8 cellular contexts compared by ENCODE assay signal in genomic region chr9:4375424-4376195, GRCh38.
DNase-seq lines count a peak whose midpoint lies in the region; ATAC-seq and TF ChIP-seq lines count a peak whose summit lies in the region.

No MANE protein-coding gene starts in this region.

- ATAC-seq in activated T-cell treated with anti-CD3 and anti-CD28 coated beads, Interleukin-2, amount 50 U/mL, for 72 hours (replicated peaks in 1 of 2): peak; percentile 35 to 53

- no peaks in the 10 kb centered on the region for H3K4me1 Mint-ChIP-seq in activated T-cell treated with anti-CD3 and anti-CD28 coated beads, Interleukin-2, amount 50 U/mL, for 72 hours (ENCODE audit: low read depth)

- no peaks in the 10 kb centered on the region for H3K9me3 Mint-ChIP-seq in activated T-cell treated with anti-CD3 and anti-CD28 coated beads, Interleukin-2, amount 50 U/mL, for 72 hours

- no peak overlapping the region for H3K4me3 Mint-ChIP-seq in activated T-cell treated with anti-CD3 and anti-CD28 coated beads, Interleukin-2, amount 50 U/mL, for 72 hours

- no peaks in the 10 kb centered on the region for H3K36me3 ChIP-seq in sigmoid colon

- TF ChIP-seq CTCF in fibroblast of pulmonary artery (IDR thresholded peaks at IDR 0.05; ENCODE audit: low read length, missing control alignments) (peak; percentile 52), sigmoid colon (IDR thresholded peaks at IDR 0.05) (peak in 2 of 4 experiments; percentile 36 to 52)

- no peaks in the 10 kb centered on the region for H3K27me3 ChIP-seq in sigmoid colon

- no peak for DNase-seq in activated T-cell treated with anti-CD3 and anti-CD28 coated beads, Interleukin-2, amount 50 U/mL, for 72 hours
- DNase-seq in activated T-cell treated with anti-CD3 and anti-CD28 coated beads, Interleukin-2, amount 50 U/mL, for 48 hours: no peak
- DNase-seq in RKO (ENCODE audit: low spot score) (peak; percentile 76), fibroblast of pulmonary artery (ENCODE audit: low read depth) (peak; percentile 80), retina (peak; percentile 13), AML-193 (lab: John Stamatoyannopoulos, UW) (no peak), sigmoid colon (no peak)
- no peak for DNase-seq in central memory CD4-positive, alpha-beta T cell

- H3K27ac Mint-ChIP-seq in activated T-cell treated with anti-CD3 and anti-CD28 coated beads, Interleukin-2, amount 50 U/mL, for 72 hours: peak overlapping the region; percentile 38

- TF ChIP-seq EP300 in sigmoid colon (IDR thresholded peaks at IDR 0.05): no peak

- no peaks in the 10 kb centered on the region for H3K9me3 ChIP-seq in sigmoid colon

- WGBS in sigmoid colon, 2 donors: 32 to 46% methylated on average over 7 of the region's 7 CpGs

- H3K27me3 Mint-ChIP-seq in activated T-cell treated with anti-CD3 and anti-CD28 coated beads, Interleukin-2, amount 50 U/mL, for 72 hours (ENCODE audit: low read depth): peaks cover 15% of the 10 kb centered on the region

- H3K27ac ChIP-seq in sigmoid colon: peak overlapping the region in 1 of 4 donors; percentile 6

- no peak for TF ChIP-seq POLR2A in sigmoid colon (IDR thresholded peaks at IDR 0.05)

- peaks cover 0 to 6% (median 0%) of the 10 kb centered on the region in 4 donors for H3K4me1 ChIP-seq in sigmoid colon

- intact Hi-C loops in sigmoid colon (cut with DNase I): loop anchor here (2.0 kb wide), 2 partner anchors 61 to 1519 kb away; no protein-coding TSS in a partner anchor

- no peaks in the 10 kb centered on the region for H3K36me3 Mint-ChIP-seq in activated T-cell treated with anti-CD3 and anti-CD28 coated beads, Interleukin-2, amount 50 U/mL, for 72 hours (ENCODE audit: insufficient read depth in 2 of 2)

- no peak overlapping the region for H3K4me3 ChIP-seq in fibroblast of pulmonary artery (replicated peaks; ENCODE audit: low read depth, low read length)
- no peak overlapping the region for H3K4me3 ChIP-seq in sigmoid colon

Comparison
In these comparisons a context has a peak if more than half of its experiments do, and no peak if none do; other contexts are left out.
1. DNase-seq: peak in RKO (single experiment), fibroblast of pulmonary artery (single experiment) and retina (single experiment); none in activated T-cell treated with anti-CD3 and anti-CD28 coated beads, Interleukin-2, amount 50 U/mL, for 72 hours (0 of 2), activated T-cell treated with anti-CD3 and anti-CD28 coated beads, Interleukin-2, amount 50 U/mL, for 48 hours (0 of 2), AML-193 (0 of 2), sigmoid colon (single experiment) and central memory CD4-positive, alpha-beta T cell (single experiment).